ENCODE assay signal across 1 cellular context in genomic region chr1:229273507-229274232, GRCh38.
TF ChIP-seq lines count a peak whose summit lies in the region.

No MANE protein-coding gene starts in this region.

TF ChIP-seq in HepG2, 621 proteins besides CTCF, POLR2A, EP300 and RAD21 (continued from another document and continues in another):
- TF ChIP-seq MBD4 (IDR thresholded peaks at IDR 0.05; ENCODE audit: borderline replicate concordance, low read length) (no peak), ZNF367 (CRISPR knock-in tag; IDR thresholded peaks at IDR 0.05; ENCODE audit: borderline replicate concordance) (no peak), ZNF160 (CRISPR knock-in tag; IDR thresholded peaks at IDR 0.05) (no peak), SOX13 (IDR thresholded peaks at IDR 0.05) (peak; percentile 83), SOX13 (CRISPR knock-in tag; conservative IDR thresholded peaks at IDR 0.05 in 1 of 2, IDR thresholded peaks at IDR 0.05 in 1 of 2) (peak in 1 of 2 experiments; percentile 96; a peak in 2 of 4 replicates), KIAA2018 (CRISPR knock-in tag; IDR thresholded peaks at IDR 0.05; ENCODE audit: borderline replicate concordance) (no peak), HNRNPUL1 (IDR thresholded peaks at IDR 0.05; ENCODE audit: low read depth, low read length) (no peak), ZNF205 (CRISPR knock-in tag; IDR thresholded peaks at IDR 0.05) (peak; percentile 49; the same call in 1 of the 2 replicates), IRF2 (CRISPR knock-in tag; IDR thresholded peaks at IDR 0.05) (peak; percentile 67), RELA (CRISPR knock-in tag; IDR thresholded peaks at IDR 0.05) (no peak), GATA4 (IDR thresholded peaks at IDR 0.05; ENCODE audit: borderline replicate concordance, low read depth) (peak; percentile 61; the same call in 1 of the 2 replicates), SMYD3 (CRISPR knock-in tag; IDR thresholded peaks at IDR 0.05) (no peak), ZNF282 (IDR thresholded peaks at IDR 0.05; ENCODE audit: partially characterized antibody) (no peak), ZNF501 (CRISPR knock-in tag; IDR thresholded peaks at IDR 0.05) (no peak), DR1 (CRISPR knock-in tag; IDR thresholded peaks at IDR 0.05) (no peak), HINFP (CRISPR knock-in tag; IDR thresholded peaks at IDR 0.05; ENCODE audit: low read depth) (no peak), ARID3A (IDR thresholded peaks at IDR 0.05; ENCODE audit: low read depth, low read length) (no peak), SRY (CRISPR knock-in tag; IDR thresholded peaks at IDR 0.05) (no peak), ZNF3 (CRISPR knock-in tag; IDR thresholded peaks at IDR 0.05) (peak; percentile 26; the same call in 1 of the 2 replicates), ZNF7 (CRISPR knock-in tag; IDR thresholded peaks at IDR 0.05) (peak; percentile 92), ZNF510 (CRISPR knock-in tag; IDR thresholded peaks at IDR 0.05; ENCODE audit: low read depth) (no peak), GLI4 (CRISPR knock-in tag; IDR thresholded peaks at IDR 0.05; ENCODE audit: borderline replicate concordance) (no peak), NRL (CRISPR knock-in tag; IDR thresholded peaks at IDR 0.05; ENCODE audit: borderline replicate concordance) (no peak), NFE2L1 (CRISPR knock-in tag; IDR thresholded peaks at IDR 0.05; ENCODE audit: borderline replicate concordance) (no peak), ZNF253 (CRISPR knock-in tag; IDR thresholded peaks at IDR 0.05; ENCODE audit: borderline replicate concordance) (no peak), ZBTB25 (CRISPR knock-in tag; IDR thresholded peaks at IDR 0.05) (0 out of 2 replicates have a peak, but pooled peaks have one; percentile 44), ZNF766 (CRISPR knock-in tag; IDR thresholded peaks at IDR 0.05; ENCODE audit: borderline replicate concordance) (no peak), HNRNPH1 (optimal IDR thresholded peaks at IDR 0.05; ENCODE audit: low read depth, low read length) (no peak), MTA3 (CRISPR knock-in tag; IDR thresholded peaks at IDR 0.05) (no peak), PHF5A (CRISPR knock-in tag; IDR thresholded peaks at IDR 0.05; ENCODE audit: low read depth, unreplicated experiment) (peak; percentile 78), ELK4 (CRISPR knock-in tag; IDR thresholded peaks at IDR 0.05; ENCODE audit: borderline replicate concordance) (no peak), ZNF776 (CRISPR knock-in tag; IDR thresholded peaks at IDR 0.05) (no peak), ELF1 (CRISPR knock-in tag; IDR thresholded peaks at IDR 0.05) (no peak), ELF3 (CRISPR knock-in tag; IDR thresholded peaks at IDR 0.05) (peak; percentile 85), GFI1 (CRISPR knock-in tag; IDR thresholded peaks at IDR 0.05; ENCODE audit: borderline replicate concordance) (peak; percentile 77), KMT2A (CRISPR knock-in tag; IDR thresholded peaks at IDR 0.05) (peak; percentile 82), PPARG (CRISPR knock-in tag; conservative IDR thresholded peaks at IDR 0.05) (peak; percentile 96), ONECUT2 (CRISPR knock-in tag; IDR thresholded peaks at IDR 0.05) (no peak), ZNF326 (CRISPR knock-in tag; IDR thresholded peaks at IDR 0.05; ENCODE audit: borderline replicate concordance) (no peak), GPN1 (CRISPR knock-in tag; IDR thresholded peaks at IDR 0.05; ENCODE audit: borderline replicate concordance) (no peak), KDM4B (CRISPR knock-in tag; IDR thresholded peaks at IDR 0.05) (no peak), MED13 (CRISPR knock-in tag; IDR thresholded peaks at IDR 0.05) (no peak), TFAP4 (IDR thresholded peaks at IDR 0.05; ENCODE audit: borderline replicate concordance, low read depth) (peak; percentile 13; the same call in 1 of the 2 replicates), ZNF33A (CRISPR knock-in tag; IDR thresholded peaks at IDR 0.05; ENCODE audit: borderline replicate concordance) (no peak), ATF7 (IDR thresholded peaks at IDR 0.05) (no peak), ATF7 (CRISPR knock-in tag; IDR thresholded peaks at IDR 0.05) (no peak), ZBTB39 (CRISPR knock-in tag; IDR thresholded peaks at IDR 0.05) (no peak), ZNF644 (CRISPR knock-in tag; IDR thresholded peaks at IDR 0.05; ENCODE audit: low read depth) (0 out of 2 replicates have a peak, but pooled peaks have one; percentile 16), KAT8 (CRISPR knock-in tag; IDR thresholded peaks at IDR 0.05) (peak; percentile 62; the same call in 1 of the 2 replicates), HOXD1 (CRISPR knock-in tag; IDR thresholded peaks at IDR 0.05) (0 out of 2 replicates have a peak, but pooled peaks have one; percentile 48), HHEX (CRISPR knock-in tag; IDR thresholded peaks at IDR 0.05) (no peak), ZNF780A (CRISPR knock-in tag; IDR thresholded peaks at IDR 0.05) (no peak), ZNF512 (CRISPR knock-in tag; IDR thresholded peaks at IDR 0.05) (no peak), RARG (CRISPR knock-in tag; IDR thresholded peaks at IDR 0.05; ENCODE audit: low read depth) (no peak), ZBTB3 (CRISPR knock-in tag; IDR thresholded peaks at IDR 0.05; ENCODE audit: borderline replicate concordance, low read depth) (no peak)
